In genomic region chrX:28498658-28499057, GRCh38 we compare ENCODE assay signal across 21 cellular contexts.
A peak's percentile ranks its signal among the peaks of the same experiment; 100 is the strongest.
DNase-seq lines count a peak whose midpoint lies in the region; ATAC-seq, FAIRE-seq and TF ChIP-seq lines count a peak whose summit lies in the region.
"Had no signal": no experiment of that assay in that cellular context is flagged by ENCODE, and none has a peak within 500 bp of the region (broad histone marks: within the 10 kb centered on the region; RNA-seq: fewer than 3 reads in every experiment).

No MANE protein-coding gene starts in this region.

- H3K9me3 ChIP-seq in A549 = no peaks in the 10 kb centered on the region
- H3K9me3 ChIP-seq: left lung, right lobe of liver had no signal

- no peaks in the 10 kb centered on the region for H3K27me3 ChIP-seq in bronchial epithelial cell (ENCODE audit: control insufficient read depth, insufficient read depth, low read length)
- H3K27me3 ChIP-seq: left lung, right lobe of liver had no signal

- DNase-seq in A549 (ENCODE audit: low read depth in 1 of 2, low spot score in 1 of 2) (no peak), M059J (ENCODE audit: low read depth) (peak; percentile 0), bronchial epithelial cell (ENCODE audit: low read depth) (peak; percentile 87), islet precursor cell (peak; percentile 50), superior temporal gyrus (ENCODE audit: extremely low spot score) (no peak), left cardiac atrium (no peak)
- no peak for DNase-seq in activated effector memory CD4-positive, alpha-beta T cell treated with anti-CD3 and anti-CD28 coated beads, Interleukin-2, amount 50 U/mL, for 16 hours
- DNase-seq: ACHN; activated CD4-positive, CD25-positive, alpha-beta regulatory T cell; activated CD8-positive, alpha-beta memory T cell treated with anti-CD3 and anti-CD28 coated beads, Interleukin-2, amount 10 ng/mL, durations not matched to agents 7 days and 5 days; activated naive CD4-positive, alpha-beta T cell treated with anti-CD3 and anti-CD28 coated beads, Interleukin-2, amount 10 ng/mL, durations not matched to agents 7 days and 5 days; GDM1; left lung; NCI-H1092; NCI-H510A; right lobe of liver; stimulated activated CD4-positive, alpha-beta T cell treated with anti-CD3 and anti-CD28 coated beads, Interleukin-4, amount 100 ng/mL, for 24 hours; SW 1271; trophoblast cell had no signal

- no peak overlapping the region for H3K27ac ChIP-seq in A549
- H3K27ac ChIP-seq: left lung, right lobe of liver had no signal

- intact Hi-C loops in left cardiac atrium (cut with DNase I) = no loop called here

- TF ChIP-seq CTCF in A549 (IDR thresholded peaks at IDR 0.05) (no peak), bronchial epithelial cell (IDR thresholded peaks at IDR 0.05; ENCODE audit: insufficient read depth, low read length, severe bottlenecking) (no peak)

- FAIRE-seq in A549 (lab: Jason Lieb, UNC) = peak; percentile 32
- FAIRE-seq in bronchial epithelial cell (lab: Jason Lieb, UNC) = no peak

- no peak overlapping the region for H3K4me2 ChIP-seq in A549

- CTCF ChIA-PET in A549 (lab: Yijun Ruan, JAX) = no interaction called here

- ATAC-seq in A549 (no peak), HG03432 (IDR thresholded peaks at IDR 0.05; ENCODE audit: unreplicated experiment) (no peak), left cardiac atrium (no peak)
- ATAC-seq: activated CD8-positive, alpha-beta memory T cell treated with anti-CD3 and anti-CD28 coated beads, Interleukin-2, amount 10 ng/mL, durations not matched to agents 7 days and 5 days; left lung; natural killer cell treated with Interleukin-12 subunit alpha and Interleukin-12 subunit beta and Interleukin-15 and Interleukin-18, amount 100 ng/mL, for 72 hours; right lobe of liver had no signal

- POLR2A ChIA-PET in A549 (lab: Yijun Ruan, JAX) = no interaction called here

- TF ChIP-seq RAD21 in A549 (conservative IDR thresholded peaks at IDR 0.05 in 1 of 2, IDR thresholded peaks at IDR 0.05 in 1 of 2) = no peak

- TF ChIP-seq POLR2A in A549 (IDR thresholded peaks at IDR 0.05; ENCODE audit: low read length) = no peak

- no peaks in the 10 kb centered on the region for H3K36me3 ChIP-seq in bronchial epithelial cell (ENCODE audit: control insufficient read depth, insufficient read depth, low read length)
- H3K36me3 ChIP-seq: left lung, right lobe of liver had no signal

- no peak for TF ChIP-seq EP300 in A549 (IDR thresholded peaks at IDR 0.05)

- H3K4me1 ChIP-seq in A549 = no peaks in the 10 kb centered on the region
- H3K4me1 ChIP-seq: left lung, right lobe of liver had no signal

- no peak overlapping the region for H3K4me3 ChIP-seq in A549
- H3K4me3 ChIP-seq in bronchial epithelial cell (ENCODE audit: low read depth, low read length) = no peak overlapping the region
- H3K4me3 ChIP-seq: left lung, right lobe of liver had no signal

- 17% methylated on average over 3 of the region's 3 CpGs for WGBS in A549 (ENCODE audit: missing lambda C conversion rate)

TF ChIP-seq in A549, 52 proteins besides CTCF, POLR2A, EP300 and RAD21:
- TF ChIP-seq FOXS1 (CRISPR knock-in tag; IDR thresholded peaks at IDR 0.05) (no peak), ZC3H11A (IDR thresholded peaks at IDR 0.05) (no peak), USF2 (IDR thresholded peaks at IDR 0.05) (no peak), ZFP36 (IDR thresholded peaks at IDR 0.05; ENCODE audit: borderline replicate concordance, partially characterized antibody) (no peak), TP53 (CRISPR knock-in tag; IDR thresholded peaks at IDR 0.05) (no peak), MAX (IDR thresholded peaks at IDR 0.05) (no peak), HMGXB4 (CRISPR knock-in tag; IDR thresholded peaks at IDR 0.05; ENCODE audit: borderline replicate concordance) (no peak), FOSL2 (IDR thresholded peaks at IDR 0.05) (no peak), FOSL2 (CRISPR knock-in tag; IDR thresholded peaks at IDR 0.05) (no peak), RCOR1 (IDR thresholded peaks at IDR 0.05; ENCODE audit: low read depth, low read length) (no peak), CHD2 (IDR thresholded peaks at IDR 0.05; ENCODE audit: low read length, partially characterized antibody) (no peak), HEYL (CRISPR knock-in tag; IDR thresholded peaks at IDR 0.05) (no peak), HDAC2 (IDR thresholded peaks at IDR 0.05) (no peak), HES2 (IDR thresholded peaks at IDR 0.05) (no peak), BHLHE40 (IDR thresholded peaks at IDR 0.05; ENCODE audit: low read depth, low read length) (no peak), NR3C1 (IDR thresholded peaks at IDR 0.05) (no peak)
- TF ChIP-seq, protein P1, sequence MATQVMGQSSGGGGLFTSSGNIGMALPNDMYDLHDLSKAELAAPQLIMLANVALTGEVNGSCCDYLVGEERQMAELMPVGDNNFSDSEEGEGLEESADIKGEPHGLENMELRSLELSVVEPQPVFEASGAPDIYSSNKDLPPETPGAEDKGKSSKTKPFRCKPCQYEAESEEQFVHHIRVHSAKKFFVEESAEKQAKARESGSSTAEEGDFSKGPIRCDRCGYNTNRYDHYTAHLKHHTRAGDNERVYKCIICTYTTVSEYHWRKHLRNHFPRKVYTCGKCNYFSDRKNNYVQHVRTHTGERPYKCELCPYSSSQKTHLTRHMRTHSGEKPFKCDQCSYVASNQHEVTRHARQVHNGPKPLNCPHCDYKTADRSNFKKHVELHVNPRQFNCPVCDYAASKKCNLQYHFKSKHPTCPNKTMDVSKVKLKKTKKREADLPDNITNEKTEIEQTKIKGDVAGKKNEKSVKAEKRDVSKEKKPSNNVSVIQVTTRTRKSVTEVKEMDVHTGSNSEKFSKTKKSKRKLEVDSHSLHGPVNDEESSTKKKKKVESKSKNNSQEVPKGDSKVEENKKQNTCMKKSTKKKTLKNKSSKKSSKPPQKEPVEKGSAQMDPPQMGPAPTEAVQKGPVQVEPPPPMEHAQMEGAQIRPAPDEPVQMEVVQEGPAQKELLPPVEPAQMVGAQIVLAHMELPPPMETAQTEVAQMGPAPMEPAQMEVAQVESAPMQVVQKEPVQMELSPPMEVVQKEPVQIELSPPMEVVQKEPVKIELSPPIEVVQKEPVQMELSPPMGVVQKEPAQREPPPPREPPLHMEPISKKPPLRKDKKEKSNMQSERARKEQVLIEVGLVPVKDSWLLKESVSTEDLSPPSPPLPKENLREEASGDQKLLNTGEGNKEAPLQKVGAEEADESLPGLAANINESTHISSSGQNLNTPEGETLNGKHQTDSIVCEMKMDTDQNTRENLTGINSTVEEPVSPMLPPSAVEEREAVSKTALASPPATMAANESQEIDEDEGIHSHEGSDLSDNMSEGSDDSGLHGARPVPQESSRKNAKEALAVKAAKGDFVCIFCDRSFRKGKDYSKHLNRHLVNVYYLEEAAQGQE (IDR thresholded peaks at IDR 0.05) = no peak

Comparison
In these comparisons a context has a peak if more than half of its experiments do, and no peak if none do; other contexts are left out.
1. DNase-seq: peak in M059J (single experiment), bronchial epithelial cell (single experiment) and islet precursor cell (single experiment); none in A549 (0 of 2), superior temporal gyrus (single experiment), activated effector memory CD4-positive, alpha-beta T cell treated with anti-CD3 and anti-CD28 coated beads, Interleukin-2, amount 50 U/mL, for 16 hours (single experiment) and left cardiac atrium (single experiment).